Comparison of ENCODE assay signal across 8 cellular contexts in genomic region chr21:28336299-28336698, GRCh38.
A peak's percentile ranks its signal among the peaks of the same experiment; 100 is the strongest.
DNase-seq lines count a peak whose midpoint lies in the region; ATAC-seq and TF ChIP-seq lines count a peak whose summit lies in the region.

No MANE protein-coding gene starts in this region.

- H3K4me1 Mint-ChIP-seq in activated CD8-positive, alpha-beta memory T cell treated with anti-CD3 and anti-CD28 coated beads, Interleukin-2, amount 10 ng/mL, durations not matched to agents 7 days and 5 days = no peaks in the 10 kb centered on the region

- H3K27me3 Mint-ChIP-seq in activated CD8-positive, alpha-beta memory T cell treated with anti-CD3 and anti-CD28 coated beads, Interleukin-2, amount 10 ng/mL, durations not matched to agents 7 days and 5 days = no peaks in the 10 kb centered on the region

- no peak overlapping the region for H3K4me3 Mint-ChIP-seq in activated CD8-positive, alpha-beta memory T cell treated with anti-CD3 and anti-CD28 coated beads, Interleukin-2, amount 10 ng/mL, durations not matched to agents 7 days and 5 days

- H3K9me3 ChIP-seq in upper lobe of right lung = no peaks in the 10 kb centered on the region

- DNase-seq in Right ventricle myocardium inferior (ENCODE audit: missing footprints) (no peak), cardiac septum (ENCODE audit: low spot score) (no peak), amniotic epithelial cell (ENCODE audit: low read depth) (peak; percentile 88), inferior parietal cortex (ENCODE audit: extremely low spot score) (peak; percentile 79), upper lobe of right lung (no peak), DMS153 (lab: John Stamatoyannopoulos, UW) (no peak)
- DNase-seq in activated CD8-positive, alpha-beta memory T cell treated with anti-CD3 and anti-CD28 coated beads, Interleukin-2, amount 10 ng/mL, durations not matched to agents 7 days and 5 days = no peak

- peak; percentile 64 for ATAC-seq in Right ventricle myocardium inferior
- ATAC-seq in upper lobe of right lung = no peak
- no peak for ATAC-seq in activated CD8-positive, alpha-beta memory T cell treated with anti-CD3 and anti-CD28 coated beads, Interleukin-2, amount 10 ng/mL, durations not matched to agents 7 days and 5 days
- no peak for ATAC-seq in HG02884 (IDR thresholded peaks at IDR 0.05; ENCODE audit: unreplicated experiment)

- CTCF ChIA-PET in activated CD8-positive, alpha-beta memory T cell treated with anti-CD3 and anti-CD28 coated beads, Interleukin-2, amount 10 ng/mL, durations not matched to agents 7 days and 5 days (lab: Charles Lee) = no interaction called here

- no peaks in the 10 kb centered on the region for H3K36me3 ChIP-seq in upper lobe of right lung

- H3K27ac Mint-ChIP-seq in activated CD8-positive, alpha-beta memory T cell treated with anti-CD3 and anti-CD28 coated beads, Interleukin-2, amount 10 ng/mL, durations not matched to agents 7 days and 5 days = no peak overlapping the region

- no peak overlapping the region for H3K4me3 ChIP-seq in upper lobe of right lung

- no peaks in the 10 kb centered on the region for H3K36me3 Mint-ChIP-seq in activated CD8-positive, alpha-beta memory T cell treated with anti-CD3 and anti-CD28 coated beads, Interleukin-2, amount 10 ng/mL, durations not matched to agents 7 days and 5 days

- H3K4me1 ChIP-seq in upper lobe of right lung = peaks cover 8% of the 10 kb centered on the region

- no peak overlapping the region for H3K27ac ChIP-seq in upper lobe of right lung

- no peaks in the 10 kb centered on the region for H3K9me3 Mint-ChIP-seq in activated CD8-positive, alpha-beta memory T cell treated with anti-CD3 and anti-CD28 coated beads, Interleukin-2, amount 10 ng/mL, durations not matched to agents 7 days and 5 days (ENCODE audit: low read depth)

- peak; percentile 48 for TF ChIP-seq CTCF in upper lobe of right lung (IDR thresholded peaks at IDR 0.05)

- intact Hi-C loops in Right ventricle myocardium inferior (cut with DNase I) = loop anchor here (2.0 to 5.0 kb wide), 6 partner anchors 269 to 1487 kb away; no protein-coding TSS in a partner anchor
- intact Hi-C loops in cardiac septum (cut with DNase I) = loop anchor here (2.0 to 10.0 kb wide), 6 partner anchors 121 to 1485 kb away; no protein-coding TSS in a partner anchor
- intact Hi-C loops in upper lobe of right lung (cut with DNase I) = no loop called here

- no peaks in the 10 kb centered on the region for H3K27me3 ChIP-seq in upper lobe of right lung

Comparison
In these comparisons a context has a peak if more than half of its experiments do, and no peak if none do; other contexts are left out.
1. DNase-seq: peak in amniotic epithelial cell (single experiment) and inferior parietal cortex (single experiment); none in Right ventricle myocardium inferior (single experiment), cardiac septum (single experiment), upper lobe of right lung (single experiment), activated CD8-positive, alpha-beta memory T cell treated with anti-CD3 and anti-CD28 coated beads, Interleukin-2, amount 10 ng/mL, durations not matched to agents 7 days and 5 days (single experiment) and DMS153 (single experiment).